ENCODE assay signal across 1 cellular context in genomic region chr12:6452245-6452731, GRCh38.
TF ChIP-seq lines count a peak whose summit lies in the region.

No MANE protein-coding gene starts in this region.

TF ChIP-seq in K562, 482 proteins besides CTCF, POLR2A, EP300 and RAD21 (continued from another document):
- no peak for TF ChIP-seq ZNF518B (CRISPR knock-in tag; IDR thresholded peaks at IDR 0.05)
- TF ChIP-seq HDAC2 (IDR thresholded peaks at IDR 0.05): no peak
- no peak for TF ChIP-seq PURB (CRISPR knock-in tag; IDR thresholded peaks at IDR 0.05; ENCODE audit: low read depth)
- TF ChIP-seq E2F6 (IDR thresholded peaks at IDR 0.05; ENCODE audit: borderline replicate concordance in 1 of 2, extremely low read depth in 1 of 2, insufficient read depth in 1 of 2, insufficient read length in 1 of 2, low read depth in 1 of 2, low read length in 1 of 2, poor library complexity in 1 of 2, severe bottlenecking in 1 of 2): no peak
